ENCODE assay signal across 11 cellular contexts in genomic region chr2:235577404-235578330, GRCh38.
A peak's percentile ranks its signal among the peaks of the same experiment; 100 is the strongest.
DNase-seq lines count a peak whose midpoint lies in the region; ATAC-seq and TF ChIP-seq lines count a peak whose summit lies in the region.
"Had no signal": no experiment of that assay in that cellular context is flagged by ENCODE, and none has a peak within 500 bp of the region (broad histone marks: within the 10 kb centered on the region; RNA-seq: fewer than 3 reads in every experiment).

No MANE protein-coding gene starts in this region.

- peak; percentile 86 for ATAC-seq in Right ventricle myocardium inferior
- no peak for ATAC-seq in HG03457 (IDR thresholded peaks at IDR 0.05; ENCODE audit: unreplicated experiment)
- no peak for ATAC-seq in activated CD8-positive, alpha-beta memory T cell treated with anti-CD3 and anti-CD28 coated beads, Interleukin-2, amount 10 ng/mL, durations not matched to agents 7 days and 5 days
- ATAC-seq: A549 had no signal

- TF ChIP-seq CTCF in fibroblast of villous mesenchyme (IDR thresholded peaks at IDR 0.05; ENCODE audit: insufficient read depth, low read depth, low read length) (no peak), nephron progenitor cell (IDR thresholded peaks at IDR 0.05) (no peak)

- peaks cover 74% of the 10 kb centered on the region for H3K4me1 Mint-ChIP-seq in nephron progenitor cell
- no peaks in the 10 kb centered on the region for H3K4me1 Mint-ChIP-seq in activated CD8-positive, alpha-beta memory T cell treated with anti-CD3 and anti-CD28 coated beads, Interleukin-2, amount 10 ng/mL, durations not matched to agents 7 days and 5 days
- H3K4me1 Mint-ChIP-seq: memory B cell had no signal

- peaks cover 4% of the 10 kb centered on the region for H3K9me3 Mint-ChIP-seq in nephron progenitor cell
- H3K9me3 Mint-ChIP-seq in activated CD8-positive, alpha-beta memory T cell treated with anti-CD3 and anti-CD28 coated beads, Interleukin-2, amount 10 ng/mL, durations not matched to agents 7 days and 5 days (ENCODE audit: low read depth): no peaks in the 10 kb centered on the region

- peaks cover 5% of the 10 kb centered on the region for H3K36me3 Mint-ChIP-seq in nephron progenitor cell (ENCODE audit: low read depth)
- H3K36me3 Mint-ChIP-seq in activated CD8-positive, alpha-beta memory T cell treated with anti-CD3 and anti-CD28 coated beads, Interleukin-2, amount 10 ng/mL, durations not matched to agents 7 days and 5 days: no peaks in the 10 kb centered on the region
- H3K36me3 Mint-ChIP-seq: memory B cell had no signal

- H3K4me3 Mint-ChIP-seq in nephron progenitor cell: peak overlapping the region; percentile 65
- H3K4me3 Mint-ChIP-seq in activated CD8-positive, alpha-beta memory T cell treated with anti-CD3 and anti-CD28 coated beads, Interleukin-2, amount 10 ng/mL, durations not matched to agents 7 days and 5 days: no peak overlapping the region
- H3K4me3 Mint-ChIP-seq: memory B cell had no signal

- no peak overlapping the region for H3K4me3 ChIP-seq in fibroblast of villous mesenchyme (ENCODE audit: low read depth, low read length)
- H3K4me3 ChIP-seq: A549 had no signal

- H3K27ac Mint-ChIP-seq in nephron progenitor cell: peak overlapping the region; percentile 84
- H3K27ac Mint-ChIP-seq in activated CD8-positive, alpha-beta memory T cell treated with anti-CD3 and anti-CD28 coated beads, Interleukin-2, amount 10 ng/mL, durations not matched to agents 7 days and 5 days: no peak overlapping the region
- H3K27ac Mint-ChIP-seq: memory B cell had no signal

- CTCF ChIA-PET in activated CD8-positive, alpha-beta memory T cell treated with anti-CD3 and anti-CD28 coated beads, Interleukin-2, amount 10 ng/mL, durations not matched to agents 7 days and 5 days (lab: Charles Lee): no interaction called here

- intact Hi-C loops in Right ventricle myocardium inferior (cut with DNase I): no loop called here
- intact Hi-C loops in cardiac septum (cut with DNase I): loop anchor here (5.0 kb wide), 1 partner anchor 80 kb away; no protein-coding TSS in a partner anchor

- DNase-seq in Right ventricle myocardium inferior (ENCODE audit: missing footprints) (no peak), cardiac septum (ENCODE audit: low spot score) (no peak), fibroblast of villous mesenchyme (ENCODE audit: low read depth) (peak; percentile 79), nephron progenitor cell (peak; percentile 33), kidney tubule cell (ENCODE audit: low spot score) (no peak)
- DNase-seq in activated CD8-positive, alpha-beta memory T cell treated with anti-CD3 and anti-CD28 coated beads, Interleukin-2, amount 10 ng/mL, durations not matched to agents 7 days and 5 days: no peak
- DNase-seq in stimulated activated naive CD4-positive, alpha-beta T cell treated with Interleukin-2 at 50 U/mL for 16 hours (lab: John Stamatoyannopoulos, UW): no peak
- DNase-seq: GOT3 had no signal

- peaks cover 3% of the 10 kb centered on the region for H3K27me3 Mint-ChIP-seq in nephron progenitor cell (ENCODE audit: low read depth, poor library complexity)
- no peaks in the 10 kb centered on the region for H3K27me3 Mint-ChIP-seq in activated CD8-positive, alpha-beta memory T cell treated with anti-CD3 and anti-CD28 coated beads, Interleukin-2, amount 10 ng/mL, durations not matched to agents 7 days and 5 days
- H3K27me3 Mint-ChIP-seq: memory B cell had no signal

Comparison
In these comparisons a context has a peak if more than half of its experiments do, and no peak if none do; other contexts are left out.
1. DNase-seq: peak in fibroblast of villous mesenchyme (single experiment) and nephron progenitor cell (single experiment); none in Right ventricle myocardium inferior (single experiment), cardiac septum (single experiment), activated CD8-positive, alpha-beta memory T cell treated with anti-CD3 and anti-CD28 coated beads, Interleukin-2, amount 10 ng/mL, durations not matched to agents 7 days and 5 days (single experiment), kidney tubule cell (single experiment) and stimulated activated naive CD4-positive, alpha-beta T cell treated with Interleukin-2 at 50 U/mL for 16 hours (single experiment).